1 cellular context compared by ENCODE assay signal in genomic region chr14:102675396-102675795, GRCh38.
TF ChIP-seq lines count a peak whose summit lies in the region.

No MANE protein-coding gene starts in this region.

TF ChIP-seq in SK-N-SH, 30 proteins besides CTCF, POLR2A, EP300 and RAD21 (continued from another document):
- no peak for TF ChIP-seq REST (IDR thresholded peaks at IDR 0.05; ENCODE audit: low read depth, low read length)
- TF ChIP-seq MXI1 (IDR thresholded peaks at IDR 0.05; ENCODE audit: low read depth, low read length), result no peak
- no peak for TF ChIP-seq JUND (IDR thresholded peaks at IDR 0.05)
- TF ChIP-seq CHD2 (IDR thresholded peaks at IDR 0.05; ENCODE audit: low read length, partially characterized antibody), result no peak
- TF ChIP-seq, protein P1, sequence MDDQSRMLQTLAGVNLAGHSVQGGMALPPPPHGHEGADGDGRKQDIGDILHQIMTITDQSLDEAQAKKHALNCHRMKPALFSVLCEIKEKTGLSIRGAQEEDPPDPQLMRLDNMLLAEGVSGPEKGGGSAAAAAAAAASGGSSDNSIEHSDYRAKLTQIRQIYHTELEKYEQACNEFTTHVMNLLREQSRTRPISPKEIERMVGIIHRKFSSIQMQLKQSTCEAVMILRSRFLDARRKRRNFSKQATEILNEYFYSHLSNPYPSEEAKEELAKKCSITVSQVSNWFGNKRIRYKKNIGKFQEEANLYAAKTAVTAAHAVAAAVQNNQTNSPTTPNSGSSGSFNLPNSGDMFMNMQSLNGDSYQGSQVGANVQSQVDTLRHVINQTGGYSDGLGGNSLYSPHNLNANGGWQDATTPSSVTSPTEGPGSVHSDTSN (IDR thresholded peaks at IDR 0.05), result no peak
- TF ChIP-seq RFX5 (IDR thresholded peaks at IDR 0.05; ENCODE audit: low read length), result no peak
- TF ChIP-seq GABPA (IDR thresholded peaks at IDR 0.05; ENCODE audit: low read depth), result no peak
- TF ChIP-seq USF2 (IDR thresholded peaks at IDR 0.05; ENCODE audit: borderline replicate concordance, low read depth, low read length), result no peak
TF ChIP-seq in SK-N-SH: peak in this region for 0.
